In the genomic region with DNA sequence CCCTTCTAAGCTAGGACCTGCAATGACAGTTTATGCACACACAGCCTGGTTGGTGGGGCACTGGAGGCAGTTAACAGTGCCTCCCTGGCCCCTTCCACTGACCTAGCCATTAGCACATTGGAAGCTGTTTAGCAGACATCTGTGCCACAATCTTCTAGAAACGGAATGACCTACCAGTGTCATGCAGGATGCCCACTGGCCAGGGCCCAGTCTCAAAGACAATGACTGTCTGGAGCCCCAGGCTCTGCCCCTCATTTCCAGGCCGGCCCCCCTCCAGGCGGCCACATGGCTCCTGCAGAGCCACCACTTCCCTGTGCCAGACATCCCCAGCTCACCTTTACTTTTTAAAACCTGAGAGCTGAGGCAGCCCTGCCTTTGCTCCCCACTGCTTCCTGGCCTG, we compare ENCODE assay signal across 34 cellular contexts.
"Had no signal": no experiment of that assay in that cellular context is flagged by ENCODE, and none has a peak within 500 bp of the region (broad histone marks: within the 10 kb centered on the region; RNA-seq: fewer than 3 reads in every experiment).

No MANE protein-coding gene starts in this region.

- H3K4me3 ChIP-seq: adrenal gland, body of pancreas, esophagus squamous epithelium, gastroesophageal sphincter, heart right ventricle, hepatocyte had no signal

- H3K27me3 ChIP-seq: adrenal gland, body of pancreas, esophagus squamous epithelium, gastroesophageal sphincter, heart right ventricle had no signal

- H3K36me3 ChIP-seq: adrenal gland, gastroesophageal sphincter, heart right ventricle had no signal

- H2AFZ ChIP-seq: hepatocyte had no signal

- H3K4me1 Mint-ChIP-seq: activated naive CD4-positive, alpha-beta T cell treated with anti-CD3 and anti-CD28 coated beads, Interleukin-2, amount 50 U/mL, for 24 hours; T-helper 17 cell had no signal

- H3K27me3 Mint-ChIP-seq: activated CD4-positive, alpha-beta memory T cell treated with anti-CD3 and anti-CD28 coated beads for 36 hours; activated CD4-positive, alpha-beta T cell treated with anti-CD3 and anti-CD28 coated beads for 36 hours; activated CD4-positive, alpha-beta T cell treated with anti-CD3 and anti-CD28 coated beads, Interleukin-2, amount 10 ng/mL, durations not matched to agents 24 days and 14 days; activated CD8-positive, alpha-beta memory T cell treated with anti-CD3 and anti-CD28 coated beads, Interleukin-2, amount 10 ng/mL, durations not matched to agents 7 days and 5 days; activated naive CD4-positive, alpha-beta T cell treated with anti-CD3 and anti-CD28 coated beads, Interleukin-2, amount 50 U/mL, for 24 hours; activated naive CD8-positive, alpha-beta T cell treated with anti-CD3 and anti-CD28 coated beads for 36 hours; activated naive CD8-positive, alpha-beta T cell treated with anti-CD3 and anti-CD28 coated beads, Interleukin-2, amount 50 U/mL, for 24 hours had no signal

- H3K36me3 Mint-ChIP-seq: activated CD4-positive, alpha-beta memory T cell treated with anti-CD3 and anti-CD28 coated beads for 36 hours; activated CD8-positive, alpha-beta memory T cell treated with anti-CD3 and anti-CD28 coated beads, Interleukin-2, amount 10 ng/mL, durations not matched to agents 7 days and 5 days; activated naive CD4-positive, alpha-beta T cell treated with anti-CD3 and anti-CD28 coated beads, Interleukin-2, amount 50 U/mL, for 24 hours; activated naive CD8-positive, alpha-beta T cell treated with anti-CD3 and anti-CD28 coated beads for 36 hours had no signal

- H3K4me2 ChIP-seq: hepatocyte had no signal

- DNase-seq: activated CD4-positive, alpha-beta memory T cell treated with anti-CD3 and anti-CD28 coated beads for 36 hours; activated CD4-positive, alpha-beta T cell treated with anti-CD3 and anti-CD28 coated beads for 36 hours; activated CD4-positive, alpha-beta T cell treated with anti-CD3 and anti-CD28 coated beads, Interleukin-2, amount 10 ng/mL, durations not matched to agents 24 days and 14 days; activated CD4-positive, CD25-positive, alpha-beta regulatory T cell; activated CD4-positive, CD25-positive, alpha-beta regulatory T cell treated with anti-CD3 and anti-CD28 coated beads, Interleukin-2, amount 50 U/mL, for 72 hours; activated CD8-positive, alpha-beta memory T cell treated with anti-CD3 and anti-CD28 coated beads, Interleukin-2, amount 10 ng/mL, durations not matched to agents 7 days and 5 days; activated CD8-positive, alpha-beta memory T cell treated with anti-CD3 and anti-CD28 coated beads, Interleukin-2, amount 50 U/mL, for 4 hours; activated CD8-positive, alpha-beta T cell treated with anti-CD3 and anti-CD28 coated beads, Interleukin-2, amount 10 ng/mL, durations not matched to agents 7 days and 5 days; activated effector memory CD4-positive, alpha-beta T cell treated with anti-CD3 and anti-CD28 coated beads, Interleukin-2, amount 50 U/mL, for 16 hours; activated naive CD4-positive, alpha-beta T cell treated with anti-CD3 and anti-CD28 coated beads for 36 hours; activated naive CD8-positive, alpha-beta T cell treated with anti-CD3 and anti-CD28 coated beads for 36 hours; activated naive CD8-positive, alpha-beta T cell treated with anti-CD3 and anti-CD28 coated beads, Interleukin-2, amount 50 U/mL, for 24 hours; activated T-cell treated with anti-CD3 and anti-CD28 coated beads, Interleukin-2, amount 50 U/mL, for 1 hour; activated T-cell treated with anti-CD3 and anti-CD28 coated beads, Interleukin-2, amount 50 U/mL, for 48 hours; adrenal gland; amygdala; aorta; body of pancreas; caudate nucleus; cerebellar nuclear complex; cortex of kidney; dermis blood vessel endothelial cell; effector CD8-positive, alpha-beta T cell; esophagus squamous epithelium; foreskin melanocyte; heart right ventricle; T-helper 17 cell had no signal

- H3K4me1 ChIP-seq: adrenal gland, body of pancreas, esophagus squamous epithelium, gastroesophageal sphincter, heart right ventricle had no signal

- H3K4me3 Mint-ChIP-seq: activated CD4-positive, alpha-beta memory T cell treated with anti-CD3 and anti-CD28 coated beads for 36 hours; activated CD4-positive, alpha-beta T cell treated with anti-CD3 and anti-CD28 coated beads for 36 hours; activated CD4-positive, alpha-beta T cell treated with anti-CD3 and anti-CD28 coated beads, Interleukin-2, amount 10 ng/mL, durations not matched to agents 24 days and 14 days; activated CD8-positive, alpha-beta memory T cell treated with anti-CD3 and anti-CD28 coated beads, Interleukin-2, amount 10 ng/mL, durations not matched to agents 7 days and 5 days; activated CD8-positive, alpha-beta T cell treated with anti-CD3 and anti-CD28 coated beads, Interleukin-2, amount 10 ng/mL, durations not matched to agents 7 days and 5 days; activated naive CD4-positive, alpha-beta T cell treated with anti-CD3 and anti-CD28 coated beads for 36 hours; activated naive CD4-positive, alpha-beta T cell treated with anti-CD3 and anti-CD28 coated beads, Interleukin-2, amount 50 U/mL, for 24 hours; activated naive CD8-positive, alpha-beta T cell treated with anti-CD3 and anti-CD28 coated beads for 36 hours; activated naive CD8-positive, alpha-beta T cell treated with anti-CD3 and anti-CD28 coated beads, Interleukin-2, amount 50 U/mL, for 24 hours; activated T-helper 1 cell treated with anti-CD3 and anti-CD28 coated beads, Interleukin-12 subunit alpha, Interleukin-12 subunit beta, Interleukin-2, Interleukin-4 antibody, amounts not matched to agents 30 ng/mL and 10 ng/mL and 1 ng/mL, durations not matched to agents 14 hours and 24 hours and 36 hours; T-helper 17 cell; T-helper 2 cell treated with Interferon-gamma antibody and Interleukin-4, amounts not matched to agents 5 μg/mL and 100 μg/mL, for 36 hours had no signal

- H3K9me3 Mint-ChIP-seq: activated CD4-positive, alpha-beta memory T cell treated with anti-CD3 and anti-CD28 coated beads for 36 hours; activated CD4-positive, alpha-beta T cell treated with anti-CD3 and anti-CD28 coated beads, Interleukin-2, amount 10 ng/mL, durations not matched to agents 24 days and 14 days; activated naive CD4-positive, alpha-beta T cell treated with anti-CD3 and anti-CD28 coated beads for 36 hours; activated naive CD4-positive, alpha-beta T cell treated with anti-CD3 and anti-CD28 coated beads, Interleukin-2, amount 50 U/mL, for 24 hours; activated naive CD8-positive, alpha-beta T cell treated with anti-CD3 and anti-CD28 coated beads for 36 hours; activated naive CD8-positive, alpha-beta T cell treated with anti-CD3 and anti-CD28 coated beads, Interleukin-2, amount 50 U/mL, for 24 hours; activated T-helper 1 cell treated with anti-CD3 and anti-CD28 coated beads, Interleukin-12 subunit alpha, Interleukin-12 subunit beta, Interleukin-2, Interleukin-4 antibody, amounts not matched to agents 30 ng/mL and 10 ng/mL and 1 ng/mL, durations not matched to agents 14 hours and 24 hours and 36 hours; activated T-helper 2 cell treated with anti-CD3 and anti-CD28 coated beads, Interferon-gamma antibody, Interleukin-2, Interleukin-4, amounts not matched to agents 10 μg/mL and 5 μg/mL and 100 μg/mL, durations not matched to agents 14 hours and 24 hours and 36 hours; T-helper 2 cell treated with Interferon-gamma antibody and Interleukin-4, amounts not matched to agents 5 μg/mL and 100 μg/mL, for 36 hours had no signal

- H3K9me3 ChIP-seq: adrenal gland, body of pancreas, esophagus squamous epithelium, gastroesophageal sphincter, heart right ventricle had no signal

- H3K27ac Mint-ChIP-seq: activated CD4-positive, alpha-beta memory T cell treated with anti-CD3 and anti-CD28 coated beads for 36 hours; activated CD4-positive, alpha-beta T cell treated with anti-CD3 and anti-CD28 coated beads for 36 hours; activated CD4-positive, alpha-beta T cell treated with anti-CD3 and anti-CD28 coated beads, Interleukin-2, amount 10 ng/mL, durations not matched to agents 24 days and 14 days; activated CD8-positive, alpha-beta memory T cell treated with anti-CD3 and anti-CD28 coated beads, Interleukin-2, amount 10 ng/mL, durations not matched to agents 7 days and 5 days; activated CD8-positive, alpha-beta T cell treated with anti-CD3 and anti-CD28 coated beads, Interleukin-2, amount 10 ng/mL, durations not matched to agents 7 days and 5 days; activated naive CD4-positive, alpha-beta T cell treated with anti-CD3 and anti-CD28 coated beads for 36 hours; activated naive CD4-positive, alpha-beta T cell treated with anti-CD3 and anti-CD28 coated beads, Interleukin-2, amount 50 U/mL, for 24 hours; activated naive CD8-positive, alpha-beta T cell treated with anti-CD3 and anti-CD28 coated beads for 36 hours; activated naive CD8-positive, alpha-beta T cell treated with anti-CD3 and anti-CD28 coated beads, Interleukin-2, amount 50 U/mL, for 24 hours; activated T-helper 1 cell treated with anti-CD3 and anti-CD28 coated beads, Interleukin-12 subunit alpha, Interleukin-12 subunit beta, Interleukin-2, Interleukin-4 antibody, amounts not matched to agents 30 ng/mL and 10 ng/mL and 1 ng/mL, durations not matched to agents 14 hours and 24 hours and 36 hours; activated T-helper 2 cell treated with anti-CD3 and anti-CD28 coated beads, Interferon-gamma antibody, Interleukin-2, Interleukin-4, amounts not matched to agents 10 μg/mL and 5 μg/mL and 100 μg/mL, durations not matched to agents 14 hours and 24 hours and 36 hours; T-helper 17 cell; T-helper 2 cell treated with Interferon-gamma antibody and Interleukin-4, amounts not matched to agents 5 μg/mL and 100 μg/mL, for 36 hours had no signal

- H3K27ac ChIP-seq: adrenal gland, body of pancreas, epithelial cell of prostate, esophagus squamous epithelium, gastroesophageal sphincter, heart right ventricle, hepatocyte had no signal

- ATAC-seq: activated CD4-positive, alpha-beta T cell treated with anti-CD3 and anti-CD28 coated beads for 36 hours; activated CD8-positive, alpha-beta memory T cell treated with anti-CD3 and anti-CD28 coated beads, Interleukin-2, amount 10 ng/mL, durations not matched to agents 7 days and 5 days; activated CD8-positive, alpha-beta T cell treated with anti-CD3 and anti-CD28 coated beads, Interleukin-2, amount 10 ng/mL, durations not matched to agents 7 days and 5 days; activated naive CD8-positive, alpha-beta T cell treated with anti-CD3 and anti-CD28 coated beads, Interleukin-2, amount 50 U/mL, for 24 hours; body of pancreas; gastroesophageal sphincter; heart right ventricle; T-helper 17 cell had no signal
